Comparison of ENCODE assay signal across 1 cellular context in genomic region chr16:87854053-87854906, GRCh38.
A peak's percentile ranks its signal among the peaks of the same experiment; 100 is the strongest.
TF ChIP-seq lines count a peak whose summit lies in the region.

No MANE protein-coding gene starts in this region.

TF ChIP-seq in K562, 482 proteins besides CTCF, POLR2A, EP300 and RAD21 (continued from another document and continues in another):
- TF ChIP-seq ATF3 (IDR thresholded peaks at IDR 0.05) (peak; percentile 90), ATF3 (CRISPR knock-in tag; conservative IDR thresholded peaks at IDR 0.05) (0 out of 2 replicates have a peak, but pooled peaks have one; percentile 50), TSHZ1 (CRISPR knock-in tag; IDR thresholded peaks at IDR 0.05) (no peak), TAL1 (IDR thresholded peaks at IDR 0.05) (peak; percentile 98), KLF6 (CRISPR knock-in tag; IDR thresholded peaks at IDR 0.05; ENCODE audit: borderline replicate concordance) (peak; percentile 81; the same call in 1 of the 2 replicates), KLF16 (IDR thresholded peaks at IDR 0.05) (peak; percentile 97), GTF2F1 (IDR thresholded peaks at IDR 0.05; ENCODE audit: low read depth, low read length) (no peak), C11orf30 (IDR thresholded peaks at IDR 0.05; ENCODE audit: low read depth) (peak; percentile 20; the same call in 1 of the 2 replicates), HDAC8 (tag; IDR thresholded peaks at IDR 0.05) (no peak), CHAMP1 (IDR thresholded peaks at IDR 0.05) (no peak; the same call in 1 of the 2 replicates), FUS (optimal IDR thresholded peaks at IDR 0.05; ENCODE audit: low read depth, low read length) (no peak), PYGO2 (tag; IDR thresholded peaks at IDR 0.05) (0 out of 2 replicates have a peak, but pooled peaks have one; percentile 55), TFAM (CRISPR knock-in tag; conservative IDR thresholded peaks at IDR 0.05) (no peak), NRF1 (conservative IDR thresholded peaks at IDR 0.05 in 1 of 2, IDR thresholded peaks at IDR 0.05 in 1 of 2) (peak; percentile 20 to 39; a peak in 2 of 4 replicates), KAT7 (CRISPR knock-in tag; IDR thresholded peaks at IDR 0.05; ENCODE audit: borderline replicate concordance) (peak; percentile 50; the same call in 1 of the 2 replicates), POLR3G (IDR thresholded peaks at IDR 0.05; ENCODE audit: extremely low read depth, insufficient read length, insufficient replicate concordance) (no peak), IRF9 (tag; IDR thresholded peaks at IDR 0.05) (peak; percentile 13; the same call in 1 of the 2 replicates), HNRNPLL (IDR thresholded peaks at IDR 0.05; ENCODE audit: low read depth, low read length, poor library complexity, severe bottlenecking) (peak; percentile 36), U2AF2 (optimal IDR thresholded peaks at IDR 0.05; ENCODE audit: low read depth, low read length) (no peak), NCOA4 (IDR thresholded peaks at IDR 0.05; ENCODE audit: partially characterized antibody) (no peak), CTCFL (IDR thresholded peaks at IDR 0.05; ENCODE audit: borderline replicate concordance, insufficient read depth, low read depth, low read length, poor library complexity, severe bottlenecking) (no peak), MNT (conservative IDR thresholded peaks at IDR 0.05) (peak; percentile 81 to 90), PURB (CRISPR knock-in tag; IDR thresholded peaks at IDR 0.05; ENCODE audit: low read depth) (no peak), ATF4 (CRISPR knock-in tag; IDR thresholded peaks at IDR 0.05) (peak; percentile 87), ZFP1 (CRISPR knock-in tag; IDR thresholded peaks at IDR 0.05) (no peak), BCLAF1 (IDR thresholded peaks at IDR 0.05; ENCODE audit: borderline replicate concordance in 1 of 2, control insufficient read depth in 1 of 2, low read depth in 2 of 2, low read length in 1 of 2) (no peak), SMARCA5 (IDR thresholded peaks at IDR 0.05) (no peak), THAP12 (CRISPR knock-in tag; IDR thresholded peaks at IDR 0.05) (no peak), RNF219 (CRISPR knock-in tag; IDR thresholded peaks at IDR 0.05) (no peak), GABPB1 (CRISPR knock-in tag; IDR thresholded peaks at IDR 0.05) (peak; percentile 66; the same call in 1 of the 2 replicates), DEAF1 (CRISPR knock-in tag; IDR thresholded peaks at IDR 0.05) (no peak)
